Comparison of ENCODE assay signal across 20 cellular contexts in the genomic region with DNA sequence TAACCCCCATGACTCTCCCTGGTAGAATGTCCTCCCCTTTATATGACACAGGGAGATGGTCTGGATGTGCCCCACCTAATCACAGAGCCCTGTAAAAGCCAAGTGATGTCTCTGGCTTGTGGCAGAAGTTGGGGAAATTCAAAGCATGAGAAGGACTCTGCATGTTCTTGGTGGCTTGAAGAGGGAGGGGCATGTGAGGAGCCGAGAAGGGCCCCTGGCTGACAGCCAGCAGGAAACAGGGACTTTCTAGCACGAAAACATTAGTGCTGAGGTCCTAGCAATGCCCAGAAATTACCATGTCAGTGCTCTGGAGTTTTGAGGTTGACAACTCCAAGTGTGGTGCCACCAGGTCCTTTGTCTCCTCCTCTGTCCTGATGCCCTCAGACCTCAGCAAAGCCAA.
DNase-seq lines count a peak whose midpoint lies in the region; ATAC-seq, FAIRE-seq and TF ChIP-seq lines count a peak whose summit lies in the region.
"Had no signal": no experiment of that assay in that cellular context is flagged by ENCODE, and none has a peak within 500 bp of the region (broad histone marks: within the 10 kb centered on the region; RNA-seq: fewer than 3 reads in every experiment).

No MANE protein-coding gene starts in this region.

- TF ChIP-seq POLR2A in GM12878 (IDR thresholded peaks at IDR 0.05; ENCODE audit: low read depth, low read length): no peak

- WGBS in GM12878 (ENCODE audit: insufficient coverage, insufficient replicate concordance, low lambda C conversion rate, missing lambda C conversion rate): 0% methylated on average over 2 of the region's 2 CpGs

- RAD21 ChIA-PET in GM12878 (lab: Charles Lee; ENCODE audit: unreplicated experiment): no interaction called here

- BruUV-seq in GM12878 (replicated peaks; lab: Mats Ljungman, UMichigan): no TSS peak

- H3K79me2 ChIP-seq in GM12878 (ENCODE audit: control insufficient read depth, insufficient read depth, low read length): no peaks in the 10 kb centered on the region
- H3K79me2 ChIP-seq in osteoblast (ENCODE audit: insufficient read depth, low read length): no peaks in the 10 kb centered on the region

- H3K9me3 ChIP-seq in GM12878 (replicated peaks; ENCODE audit: control insufficient read depth, insufficient read depth, low read length) (no peaks in the 10 kb centered on the region), upper lobe of right lung (no peaks in the 10 kb centered on the region), osteoblast (ENCODE audit: low read depth, low read length) (no peaks in the 10 kb centered on the region)
- H3K9me3 ChIP-seq: psoas muscle had no signal

- no peaks in the 10 kb centered on the region for H3K9me3 Mint-ChIP-seq in activated CD4-positive, alpha-beta T cell treated with anti-CD3 and anti-CD28 coated beads for 36 hours (ENCODE audit: low read depth)
- no peaks in the 10 kb centered on the region for H3K9me3 Mint-ChIP-seq in activated CD4-positive, alpha-beta T cell treated with anti-CD3 and anti-CD28 coated beads, Interleukin-2, amount 10 ng/mL, durations not matched to agents 7 days and 5 days
- H3K9me3 Mint-ChIP-seq: dendritic cell treated with granulocyte-macrophage colony-stimulating factor and Interleukin-4, amounts not matched to agents 40 ng/mL and 50 ng/mL, for 4 days; neural crest cell had no signal

- H3K27ac ChIP-seq in GM12878 (ENCODE audit: control insufficient read depth, insufficient read depth) (no peak overlapping the region), upper lobe of right lung (no peak overlapping the region), osteoblast (ENCODE audit: low read depth, low read length) (no peak overlapping the region), brain microvascular endothelial cell (no peak overlapping the region)
- H3K27ac ChIP-seq: psoas muscle, RWPE1 had no signal

- peaks cover 2% of the 10 kb centered on the region for H3K27me3 Mint-ChIP-seq in activated CD4-positive, alpha-beta T cell treated with anti-CD3 and anti-CD28 coated beads for 36 hours
- peaks cover 8% of the 10 kb centered on the region for H3K27me3 Mint-ChIP-seq in activated CD4-positive, alpha-beta T cell treated with anti-CD3 and anti-CD28 coated beads, Interleukin-2, amount 10 ng/mL, durations not matched to agents 7 days and 5 days
- H3K27me3 Mint-ChIP-seq: brain had no signal

- FAIRE-seq in GM12878 (lab: Jason Lieb, UNC): peak; percentile 61
- FAIRE-seq: A204.1, endothelial cell of umbilical vein had no signal

- H3K4me1 ChIP-seq in GM12878 (ENCODE audit: control insufficient read depth, insufficient read depth, low read length) (peaks cover 23% of the 10 kb centered on the region), upper lobe of right lung (no peaks in the 10 kb centered on the region), osteoblast (ENCODE audit: insufficient read depth, low read length) (no peaks in the 10 kb centered on the region)
- H3K4me1 ChIP-seq: psoas muscle had no signal

- H3K27me3 ChIP-seq in GM12878 (replicated peaks in 1 of 2; ENCODE audit: control insufficient read depth in 2 of 2, insufficient read depth in 2 of 2, low read length in 1 of 2) (no peaks in the 10 kb centered on the region; a peak in 1 of 4 replicates), upper lobe of right lung (no peaks in the 10 kb centered on the region), osteoblast (ENCODE audit: insufficient read depth, low read length) (peaks cover 20% of the 10 kb centered on the region), brain microvascular endothelial cell (replicated peaks) (no peaks in the 10 kb centered on the region)

- POLR2A ChIA-PET in activated CD4-positive, alpha-beta T cell treated with anti-CD3 and anti-CD28 coated beads for 36 hours (lab: Charles Lee): no interaction called here
- POLR2A ChIA-PET in activated CD4-positive, alpha-beta T cell treated with anti-CD3 and anti-CD28 coated beads, Interleukin-2, amount 10 ng/mL, durations not matched to agents 7 days and 5 days (lab: Charles Lee): no interaction called here
- POLR2A ChIA-PET in GM12878 (lab: Charles Lee): no interaction called here

- no peaks in the 10 kb centered on the region for H3K36me3 Mint-ChIP-seq in activated CD4-positive, alpha-beta T cell treated with anti-CD3 and anti-CD28 coated beads for 36 hours (ENCODE audit: low read depth)
- no peaks in the 10 kb centered on the region for H3K36me3 Mint-ChIP-seq in activated CD4-positive, alpha-beta T cell treated with anti-CD3 and anti-CD28 coated beads, Interleukin-2, amount 10 ng/mL, durations not matched to agents 7 days and 5 days (ENCODE audit: low read depth)
- H3K36me3 Mint-ChIP-seq: activated naive CD8-positive, alpha-beta T cell had no signal

- H3K4me2 ChIP-seq in GM12878 (ENCODE audit: control insufficient read depth, insufficient read depth) (no peak overlapping the region), osteoblast (ENCODE audit: insufficient read depth, low read length) (no peak overlapping the region)

- peaks cover 7% of the 10 kb centered on the region for H3K4me1 Mint-ChIP-seq in activated CD4-positive, alpha-beta T cell treated with anti-CD3 and anti-CD28 coated beads for 36 hours
- no peaks in the 10 kb centered on the region for H3K4me1 Mint-ChIP-seq in activated CD4-positive, alpha-beta T cell treated with anti-CD3 and anti-CD28 coated beads, Interleukin-2, amount 10 ng/mL, durations not matched to agents 7 days and 5 days

- H3K4me3 ChIP-seq in GM12878 (no peak overlapping the region), upper lobe of right lung (no peak overlapping the region), osteoblast (ENCODE audit: insufficient read depth, low read length) (no peak overlapping the region), brain microvascular endothelial cell (ENCODE audit: low read depth, low read length) (no peak overlapping the region)
- H3K4me3 ChIP-seq: psoas muscle had no signal

- SMC1A ChIA-PET in GM12878 (lab: Charles Lee; ENCODE audit: uncharacterized antibody, unreplicated experiment): no interaction called here

- no peak for TF ChIP-seq EP300 in GM12878 (IDR thresholded peaks at IDR 0.05; ENCODE audit: borderline replicate concordance in 1 of 2, control insufficient read depth in 1 of 2, low read depth in 2 of 2, low read length in 2 of 2)

- H2AFZ ChIP-seq in GM12878 (ENCODE audit: control insufficient read depth, low read depth, low read length) (no peak overlapping the region; the same call in 1 of the 2 replicates), osteoblast (ENCODE audit: low read length) (no peak overlapping the region)

- H4K20me1 ChIP-seq in GM12878 (ENCODE audit: control insufficient read depth, insufficient read depth) (no peaks in the 10 kb centered on the region), osteoblast (ENCODE audit: insufficient read depth, low read length) (no peaks in the 10 kb centered on the region)

- intact Hi-C loops in activated CD4-positive, alpha-beta T cell treated with anti-CD3 and anti-CD28 coated beads for 36 hours (cut with DNase I, micrococcal nuclease): no loop called here
- intact Hi-C loops in GM12878 (cut with micrococcal nuclease; ENCODE audit: unreplicated experiment): no loop called here
- intact Hi-C loops in upper lobe of right lung (cut with DNase I): no loop called here

- no peak overlapping the region for H3K4me3 Mint-ChIP-seq in activated CD4-positive, alpha-beta T cell treated with anti-CD3 and anti-CD28 coated beads for 36 hours
- no peak overlapping the region for H3K4me3 Mint-ChIP-seq in activated CD4-positive, alpha-beta T cell treated with anti-CD3 and anti-CD28 coated beads, Interleukin-2, amount 10 ng/mL, durations not matched to agents 7 days and 5 days
- H3K4me3 Mint-ChIP-seq: activated naive CD8-positive, alpha-beta T cell; brain; dendritic cell treated with granulocyte-macrophage colony-stimulating factor and Interleukin-4, amounts not matched to agents 40 ng/mL and 50 ng/mL, for 4 days; neural crest cell had no signal

- H3K27ac Mint-ChIP-seq in activated CD4-positive, alpha-beta T cell treated with anti-CD3 and anti-CD28 coated beads for 36 hours: no peak overlapping the region
- no peak overlapping the region for H3K27ac Mint-ChIP-seq in activated CD4-positive, alpha-beta T cell treated with anti-CD3 and anti-CD28 coated beads, Interleukin-2, amount 10 ng/mL, durations not matched to agents 7 days and 5 days
- H3K27ac Mint-ChIP-seq: activated naive CD8-positive, alpha-beta T cell; dendritic cell treated with granulocyte-macrophage colony-stimulating factor and Interleukin-4, amounts not matched to agents 40 ng/mL and 50 ng/mL, for 4 days had no signal

- CTCF ChIA-PET in activated CD4-positive, alpha-beta T cell treated with anti-CD3 and anti-CD28 coated beads for 36 hours (lab: Charles Lee): no interaction called here
- CTCF ChIA-PET in activated CD4-positive, alpha-beta T cell treated with anti-CD3 and anti-CD28 coated beads, Interleukin-2, amount 10 ng/mL, durations not matched to agents 7 days and 5 days (lab: Charles Lee): no interaction called here
- CTCF ChIA-PET in GM12878 (lab: Yijun Ruan, JAX): no interaction called here

- TF ChIP-seq CTCF in GM12878 (IDR thresholded peaks at IDR 0.05 in 2 of 3, conservative IDR thresholded peaks at IDR 0.05 in 1 of 3; ENCODE audit: control insufficient read depth in 2 of 3, extremely low read depth in 1 of 3, insufficient read depth in 1 of 3, low read depth in 3 of 3, low read length in 3 of 3) (no peak), upper lobe of right lung (IDR thresholded peaks at IDR 0.05) (no peak), osteoblast (IDR thresholded peaks at IDR 0.05; ENCODE audit: extremely low read depth, low read depth, low read length) (no peak), brain microvascular endothelial cell (IDR thresholded peaks at IDR 0.05; ENCODE audit: low read depth, low read length, missing control alignments) (no peak)

- H3K9ac ChIP-seq in GM12878 (ENCODE audit: control insufficient read depth, insufficient read depth, low read length): no peak overlapping the region

- peak; percentile 31 for DNase-seq in activated CD4-positive, alpha-beta T cell treated with anti-CD3 and anti-CD28 coated beads for 36 hours
- no peak for DNase-seq in activated CD4-positive, alpha-beta T cell treated with anti-CD3 and anti-CD28 coated beads, Interleukin-2, amount 10 ng/mL, durations not matched to agents 7 days and 5 days
- DNase-seq in GM12878 (ENCODE audit: low read depth, low spot score): no peak
- DNase-seq in upper lobe of right lung: peak; percentile 77
- DNase-seq in NOMO-1 treated with DMSO at 0.1 percent for 48 hours (lab: John Stamatoyannopoulos, UW; ENCODE audit: unreplicated experiment): no peak
- no peak for DNase-seq in osteoblast (ENCODE audit: insufficient read length, low spot score, missing footprints)
- DNase-seq in brain microvascular endothelial cell: no peak
- DNase-seq: activated CD4-positive, alpha-beta T cell treated with anti-CD3 and anti-CD28 coated beads, Interleukin-2, amount 50 U/mL, for 1 hour; NCI-H1436 treated with DMSO at 0.1 percent for 48 hours; psoas muscle; stimulated activated CD8-positive, alpha-beta memory T cell treated with anti-CD3 and anti-CD28 coated beads, Interleukin-4, amount 100 ng/mL, for 48 hours had no signal

- no peaks in the 10 kb centered on the region for H3K36me3 ChIP-seq in GM12878 (ENCODE audit: control insufficient read depth in 2 of 2, insufficient read depth in 2 of 2, low read length in 1 of 2)
- no peaks in the 10 kb centered on the region for H3K36me3 ChIP-seq in upper lobe of right lung
- no peaks in the 10 kb centered on the region for H3K36me3 ChIP-seq in osteoblast (ENCODE audit: insufficient read depth, low read length)
- H3K36me3 ChIP-seq in brain microvascular endothelial cell (replicated peaks): no peaks in the 10 kb centered on the region

- in situ Hi-C loops in GM12878 (cut with MboI) (loop anchor here (25.0 kb wide), 1 partner anchor 520 kb away; no protein-coding TSS in a partner anchor), brain microvascular endothelial cell (cut with HindIII; ENCODE audit: low pct_ligation_motif_present, low sequenced_read_pairs) (no loop called here)

- ATAC-seq in activated CD4-positive, alpha-beta T cell treated with anti-CD3 and anti-CD28 coated beads for 36 hours: no peak
- peak; percentile 66 for ATAC-seq in HG02642 (IDR thresholded peaks at IDR 0.05; ENCODE audit: poor library complexity, unreplicated experiment)
- ATAC-seq in GM12878: peak; percentile 54
- peak; percentile 53 for ATAC-seq in upper lobe of right lung
- ATAC-seq: HCT116, psoas muscle had no signal

- no peak for TF ChIP-seq RAD21 in GM12878 (IDR thresholded peaks at IDR 0.05; ENCODE audit: insufficient read depth, low read depth, low read length)

Comparison
In these comparisons a context has a peak if more than half of its experiments do, and no peak if none do; other contexts are left out.
1. DNase-seq: peak in activated CD4-positive, alpha-beta T cell treated with anti-CD3 and anti-CD28 coated beads for 36 hours (single experiment) and upper lobe of right lung (single experiment); none in activated CD4-positive, alpha-beta T cell treated with anti-CD3 and anti-CD28 coated beads, Interleukin-2, amount 10 ng/mL, durations not matched to agents 7 days and 5 days (single experiment), GM12878 (single experiment), NOMO-1 treated with DMSO at 0.1 percent for 48 hours (single experiment), osteoblast (single experiment) and brain microvascular endothelial cell (single experiment).